ENCODE assay signal across 8 cellular contexts in genomic region chr1:157090196-157090647, GRCh38. TPM values are rescaled to one million over a fixed set of nuclear protein-coding genes. Genes with fewer than 3 reads are reported as not detected.
A peak's percentile ranks its signal among the peaks of the same experiment; 100 is the strongest.
DNase-seq lines count a peak whose midpoint lies in the region; ATAC-seq and TF ChIP-seq lines count a peak whose summit lies in the region.

No MANE protein-coding gene starts in this region.

- H3K27me3 Mint-ChIP-seq in activated T-helper 1 cell treated with anti-CD3 and anti-CD28 coated beads, Interleukin-12 subunit alpha, Interleukin-12 subunit beta, Interleukin-2, Interleukin-4 antibody, amounts not matched to agents 30 ng/mL and 10 ng/mL and 1 ng/mL, durations not matched to agents 14 hours and 24 hours and 36 hours (ENCODE audit: insufficient read depth), result peaks cover 6% of the 10 kb centered on the region
- H3K27me3 Mint-ChIP-seq in neural crest cell (ENCODE audit: low read depth), result no peaks in the 10 kb centered on the region

- no peaks in the 10 kb centered on the region for H3K36me3 Mint-ChIP-seq in activated T-helper 1 cell treated with anti-CD3 and anti-CD28 coated beads, Interleukin-12 subunit alpha, Interleukin-12 subunit beta, Interleukin-2, Interleukin-4 antibody, amounts not matched to agents 30 ng/mL and 10 ng/mL and 1 ng/mL, durations not matched to agents 14 hours and 24 hours and 36 hours (ENCODE audit: low read depth)
- H3K36me3 Mint-ChIP-seq in neural crest cell (ENCODE audit: low read depth), result no peaks in the 10 kb centered on the region

- H3K4me2 ChIP-seq in DOHH2 (ENCODE audit: low read length), result no peak overlapping the region
- H3K4me2 ChIP-seq in Karpas-422 (ENCODE audit: low read depth, low read length, poor library complexity, severe bottlenecking), result no peak overlapping the region

- H3K36me3 ChIP-seq in DOHH2 (ENCODE audit: control insufficient read depth, low read length), result no peaks in the 10 kb centered on the region
- no peaks in the 10 kb centered on the region for H3K36me3 ChIP-seq in Karpas-422 (ENCODE audit: insufficient read depth, low read length)

- H3K4me1 Mint-ChIP-seq in activated T-helper 1 cell treated with anti-CD3 and anti-CD28 coated beads, Interleukin-12 subunit alpha, Interleukin-12 subunit beta, Interleukin-2, Interleukin-4 antibody, amounts not matched to agents 30 ng/mL and 10 ng/mL and 1 ng/mL, durations not matched to agents 14 hours and 24 hours and 36 hours (ENCODE audit: low read depth), result peaks cover 6% of the 10 kb centered on the region
- H3K4me1 Mint-ChIP-seq in neural crest cell, result peaks cover 20% of the 10 kb centered on the region

- H3K27ac Mint-ChIP-seq in activated T-helper 1 cell treated with anti-CD3 and anti-CD28 coated beads, Interleukin-12 subunit alpha, Interleukin-12 subunit beta, Interleukin-2, Interleukin-4 antibody, amounts not matched to agents 30 ng/mL and 10 ng/mL and 1 ng/mL, durations not matched to agents 14 hours and 24 hours and 36 hours, result no peak overlapping the region
- H3K27ac Mint-ChIP-seq in neural crest cell (ENCODE audit: unreplicated experiment), result peak overlapping the region; percentile 64

- no peak overlapping the region for H3K27ac ChIP-seq in DOHH2 (ENCODE audit: low read depth, low read length)
- no peak overlapping the region for H3K27ac ChIP-seq in Karpas-422 (ENCODE audit: low read length)
- no peak overlapping the region for H3K27ac ChIP-seq in RWPE1

- ATAC-seq in GM21360 (IDR thresholded peaks at IDR 0.05; ENCODE audit: unreplicated experiment), result no peak

- no peak overlapping the region for H3K4me3 ChIP-seq in DOHH2 (ENCODE audit: low read length)
- H3K4me3 ChIP-seq in Karpas-422 (ENCODE audit: low read length), result no peak overlapping the region
- no peak overlapping the region for H3K4me3 ChIP-seq in fibroblast of pulmonary artery (replicated peaks; ENCODE audit: low read depth, low read length)

- no peak overlapping the region for H3K9ac ChIP-seq in Karpas-422 (ENCODE audit: low read length)

- H3K79me2 ChIP-seq in DOHH2 (ENCODE audit: control insufficient read depth, low read length) (no peaks in the 10 kb centered on the region), Karpas-422 (ENCODE audit: low read length) (no peaks in the 10 kb centered on the region)

- intact Hi-C loops in activated T-helper 1 cell treated with anti-CD3 and anti-CD28 coated beads, Interleukin-12 subunit alpha, Interleukin-12 subunit beta, Interleukin-2, Interleukin-4 antibody, amounts not matched to agents 30 ng/mL and 10 ng/mL and 1 ng/mL, durations not matched to agents 14 hours and 24 hours and 36 hours (cut with micrococcal nuclease), result loop anchor here (1.0 kb wide), 1 partner anchor 66 kb away; no protein-coding TSS in a partner anchor

- no peak overlapping the region for H2AFZ ChIP-seq in Karpas-422 (ENCODE audit: low read length)

- H3F3A ChIP-seq in DOHH2 (ENCODE audit: control insufficient read depth, insufficient read depth), result no peaks in the 10 kb centered on the region

- no peaks in the 10 kb centered on the region for H3K4me1 ChIP-seq in DOHH2 (ENCODE audit: control insufficient read depth, low read length)
- no peaks in the 10 kb centered on the region for H3K4me1 ChIP-seq in Karpas-422 (ENCODE audit: low read length)

- no peaks in the 10 kb centered on the region for H3K9me2 ChIP-seq in DOHH2 (replicated peaks; ENCODE audit: control insufficient read depth, low read length)
- no peaks in the 10 kb centered on the region for H3K9me2 ChIP-seq in Karpas-422 (replicated peaks; ENCODE audit: insufficient read depth, low read length)

- peak; percentile 97 for TF ChIP-seq CTCF in DOHH2 (IDR thresholded peaks at IDR 0.05; ENCODE audit: low read depth, low read length, poor library complexity, severe bottlenecking)
- peak; percentile 92 for TF ChIP-seq CTCF in RWPE1 (conservative IDR thresholded peaks at IDR 0.05; ENCODE audit: low read depth)
- peak; percentile 95 for TF ChIP-seq CTCF in fibroblast of pulmonary artery (IDR thresholded peaks at IDR 0.05; ENCODE audit: low read length, missing control alignments)
- TF ChIP-seq CTCF in neural crest cell (conservative IDR thresholded peaks at IDR 0.05), result peak; percentile 98

- DNase-seq in Karpas-422 (peak; percentile 92), RWPE1 (ENCODE audit: low spot score) (peak; percentile 75), fibroblast of pulmonary artery (ENCODE audit: low read depth) (peak; percentile 89), neural crest cell (ENCODE audit: low read depth, low spot score) (peak; percentile 98)
- DNase-seq in activated T-helper 1 cell treated with anti-CD3 and anti-CD28 coated beads, Interleukin-12 subunit alpha, Interleukin-12 subunit beta, Interleukin-2, Interleukin-4 antibody, amounts not matched to agents 30 ng/mL and 10 ng/mL and 1 ng/mL, durations not matched to agents 14 hours and 24 hours and 36 hours (ENCODE audit: low spot score), result peak; percentile 70
- DNase-seq in stimulated activated naive CD4-positive, alpha-beta T cell treated with Interleukin-2 at 50 U/mL for 16 hours (lab: John Stamatoyannopoulos, UW), result peak; percentile 77

- no peaks in the 10 kb centered on the region for H4K20me1 ChIP-seq in DOHH2 (ENCODE audit: control insufficient read depth, insufficient read depth, low read depth, low read length)
- no peaks in the 10 kb centered on the region for H4K20me1 ChIP-seq in Karpas-422 (ENCODE audit: insufficient read depth, low read depth, low read length)

- CTCF ChIA-PET in RWPE1 (lab: Yijun Ruan, JAX), result interaction anchor here (0.5 to 3.2 kb wide), 27 partner anchors 8 to 953 kb away, joined by 3 to 154 read pairs (median 4); partner anchors contain the start of gene ETV3L

- H3K9me3 ChIP-seq in DOHH2 (ENCODE audit: control insufficient read depth, insufficient read depth, low read length), result no peaks in the 10 kb centered on the region
- H3K9me3 ChIP-seq in Karpas-422 (ENCODE audit: low read length), result no peaks in the 10 kb centered on the region

- POLR2A ChIA-PET in RWPE1 (lab: Yijun Ruan, JAX; ENCODE audit: low non-redundant PET), result interaction anchor here (1.0 kb wide), 1 partner anchor 15 kb away, joined by 4 read pairs; no protein-coding TSS in a partner anchor

- no peak overlapping the region for H3K4me3 Mint-ChIP-seq in activated T-helper 1 cell treated with anti-CD3 and anti-CD28 coated beads, Interleukin-12 subunit alpha, Interleukin-12 subunit beta, Interleukin-2, Interleukin-4 antibody, amounts not matched to agents 30 ng/mL and 10 ng/mL and 1 ng/mL, durations not matched to agents 14 hours and 24 hours and 36 hours
- H3K4me3 Mint-ChIP-seq in neural crest cell, result no peak overlapping the region

- peaks cover 7% of the 10 kb centered on the region; the same call in 1 of the 2 replicates for H3K27me3 ChIP-seq in DOHH2 (ENCODE audit: control insufficient read depth, low read length)
- H3K27me3 ChIP-seq in Karpas-422 (ENCODE audit: low read length), result no peaks in the 10 kb centered on the region

- no peaks in the 10 kb centered on the region for H3K9me3 Mint-ChIP-seq in activated T-helper 1 cell treated with anti-CD3 and anti-CD28 coated beads, Interleukin-12 subunit alpha, Interleukin-12 subunit beta, Interleukin-2, Interleukin-4 antibody, amounts not matched to agents 30 ng/mL and 10 ng/mL and 1 ng/mL, durations not matched to agents 14 hours and 24 hours and 36 hours
- H3K9me3 Mint-ChIP-seq in neural crest cell, result no peaks in the 10 kb centered on the region

RNA-seq across cellular contexts. Expression of gene ETV3L, which starts 9.4 kb away (rescaled TPM):
- total RNA-seq in Karpas-422 (2014; rRNA removed; shearing (Covaris generic); ENCODE audit: low replicate concordance), result not detected in 2 replicates
- total RNA-seq in activated T-helper 1 cell treated with anti-CD3 and anti-CD28 coated beads, Interleukin-12 subunit alpha, Interleukin-12 subunit beta, Interleukin-2, Interleukin-4 antibody, amounts not matched to agents 30 ng/mL and 10 ng/mL and 1 ng/mL, durations not matched to agents 14 hours and 24 hours and 36 hours, result not detected in 2 replicates
- 0.19 and 0.23 TPM in 2 replicates for total RNA-seq in neural crest cell

RNA-seq across cellular contexts. Expression of gene ARHGEF11, which starts 44.7 kb away (rescaled TPM):
- 0.11 and 0.14 TPM in 2 replicates for total RNA-seq in Karpas-422 (2014; rRNA removed; shearing (Covaris generic); ENCODE audit: low replicate concordance)
- 3.2 and 4.2 TPM in 2 replicates for total RNA-seq in activated T-helper 1 cell treated with anti-CD3 and anti-CD28 coated beads, Interleukin-12 subunit alpha, Interleukin-12 subunit beta, Interleukin-2, Interleukin-4 antibody, amounts not matched to agents 30 ng/mL and 10 ng/mL and 1 ng/mL, durations not matched to agents 14 hours and 24 hours and 36 hours
- total RNA-seq in neural crest cell, result 51.5 and 52.7 TPM in 2 replicates

RNA-seq across cellular contexts. Expression of gene ETV3, which starts 48.0 kb away (rescaled TPM):
- total RNA-seq in Karpas-422 (2014; rRNA removed; shearing (Covaris generic); ENCODE audit: low replicate concordance), result 11.9 and 12.3 TPM in 2 replicates
- 47.6 and 51.3 TPM in 2 replicates for total RNA-seq in activated T-helper 1 cell treated with anti-CD3 and anti-CD28 coated beads, Interleukin-12 subunit alpha, Interleukin-12 subunit beta, Interleukin-2, Interleukin-4 antibody, amounts not matched to agents 30 ng/mL and 10 ng/mL and 1 ng/mL, durations not matched to agents 14 hours and 24 hours and 36 hours
- 29.0 and 29.7 TPM in 2 replicates for total RNA-seq in neural crest cell

Comparison
In these comparisons a context has a peak if more than half of its experiments do, and no peak if none do; other contexts are left out.
1. RNA of gene ARHGEF11, which starts 44.7 kb away (total RNA-seq): 51.5 to 52.7 TPM in neural crest cell; 3.2 to 4.2 TPM in activated T-helper 1 cell treated with anti-CD3 and anti-CD28 coated beads, Interleukin-12 subunit alpha, Interleukin-12 subunit beta, Interleukin-2, Interleukin-4 antibody, amounts not matched to agents 30 ng/mL and 10 ng/mL and 1 ng/mL, durations not matched to agents 14 hours and 24 hours and 36 hours and 0.11 to 0.14 TPM in Karpas-422; every median in the first group is over 10 times any median in the second.
2. Peak in every context shown above with its lines, with median percentiles within 50 percentile points of each other: CTCF ChIP-seq and DNase-seq.